ENCODE assay signal across 18 cellular contexts in the genomic region with DNA sequence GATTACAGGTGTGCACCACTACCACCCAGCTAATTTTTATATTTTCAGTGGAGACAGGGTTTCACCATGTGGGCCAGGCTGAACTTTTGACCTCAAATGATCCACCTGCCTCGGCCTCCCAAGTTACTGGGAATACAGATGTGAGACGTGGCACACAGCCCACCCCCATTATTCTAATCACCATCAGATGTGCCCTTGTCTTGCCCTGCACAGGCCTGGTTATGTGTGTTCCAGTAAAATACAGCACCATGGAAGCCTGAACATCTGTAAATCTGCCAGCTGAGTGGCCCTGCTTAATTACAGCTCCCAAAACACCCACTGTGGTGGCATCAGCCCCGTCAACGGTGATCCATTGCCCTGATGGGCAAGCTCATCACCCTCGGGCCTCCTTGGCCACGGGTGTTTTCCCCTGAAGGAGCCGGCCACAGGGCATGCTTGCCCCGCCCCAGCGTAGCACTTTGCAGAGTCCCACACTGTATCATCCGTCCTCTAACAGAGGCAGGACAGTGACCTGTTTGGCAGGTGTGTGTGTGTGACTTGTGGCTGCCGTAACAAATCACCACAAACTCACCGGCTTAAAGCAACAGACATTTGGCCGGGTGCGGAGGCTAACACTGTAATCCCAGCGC.
"Had no signal": no experiment of that assay in that cellular context is flagged by ENCODE, and none has a peak within 500 bp of the region (broad histone marks: within the 10 kb centered on the region; RNA-seq: fewer than 3 reads in every experiment).

No MANE protein-coding gene starts in this region.

- H3K27me3 ChIP-seq: sigmoid colon, testis had no signal

- H3K4me3 Mint-ChIP-seq: immature natural killer cell; naive thymus-derived CD4-positive, alpha-beta T cell; stimulated activated memory B cell treated with anti-CD40 and anti-IgM and Interleukin-4, amounts not matched to agents 10 μg/mL and 1 μg/mL and 100 μg/mL, for 72 hours; type B pancreatic cell had no signal

- H3K36me3 Mint-ChIP-seq: naive thymus-derived CD4-positive, alpha-beta T cell; stimulated activated memory B cell treated with anti-CD40 and anti-IgM and Interleukin-4, amounts not matched to agents 10 μg/mL and 1 μg/mL and 100 μg/mL, for 72 hours; type B pancreatic cell had no signal

- H3K9me3 ChIP-seq: psoas muscle, sigmoid colon, testis, tibial artery had no signal

- H3K4me1 ChIP-seq: psoas muscle, testis, tibial artery had no signal

- H3K4me1 Mint-ChIP-seq: naive thymus-derived CD4-positive, alpha-beta T cell; stimulated activated memory B cell treated with anti-CD40 and anti-IgM and Interleukin-4, amounts not matched to agents 10 μg/mL and 1 μg/mL and 100 μg/mL, for 72 hours had no signal

- H3K27ac ChIP-seq: psoas muscle, sigmoid colon, testis, tibial artery had no signal

- DNase-seq: effector CD4-positive, alpha-beta T cell; hypothalamus; immature natural killer cell; islet precursor cell; mesenchymal stem cell; midbrain; naive thymus-derived CD4-positive, alpha-beta T cell; right cardiac atrium; sigmoid colon; stimulated activated CD4-positive, alpha-beta T cell treated with anti-CD3 and anti-CD28 coated beads, Interleukin-4, amount 100 ng/mL, for 4 hours; stimulated activated naive CD8-positive, alpha-beta T cell treated with anti-CD3 and anti-CD28 coated beads, Interleukin-15, Interleukin-2, amounts not matched to agents 100 U/mL and 50 U/mL, for 24 hours; testis; tibial artery had no signal

- H3K9me3 Mint-ChIP-seq: immature natural killer cell; stimulated activated memory B cell treated with anti-CD40 and anti-IgM and Interleukin-4, amounts not matched to agents 10 μg/mL and 1 μg/mL and 100 μg/mL, for 72 hours; type B pancreatic cell had no signal

- H3K4me3 ChIP-seq: dorsolateral prefrontal cortex, psoas muscle, sigmoid colon, testis, tibial artery had no signal

- H3K36me3 ChIP-seq: tibial artery had no signal

- H3K27ac Mint-ChIP-seq: immature natural killer cell; naive thymus-derived CD4-positive, alpha-beta T cell; stimulated activated memory B cell treated with anti-CD40 and anti-IgM and Interleukin-4, amounts not matched to agents 10 μg/mL and 1 μg/mL and 100 μg/mL, for 72 hours; type B pancreatic cell had no signal

- ATAC-seq: left lobe of liver; naive thymus-derived CD4-positive, alpha-beta T cell; psoas muscle; right cardiac atrium; stimulated activated memory B cell treated with anti-CD40 and anti-IgM and Interleukin-4, amounts not matched to agents 10 μg/mL and 1 μg/mL and 100 μg/mL, for 72 hours; stimulated activated naive CD8-positive, alpha-beta T cell treated with anti-CD3 and anti-CD28 coated beads, Interleukin-15, Interleukin-2, amounts not matched to agents 100 U/mL and 50 U/mL, for 24 hours had no signal
